In genomic region chr3:142875099-142875498, GRCh38 we compare ENCODE assay signal across 20 cellular contexts.
"Had no signal": no experiment of that assay in that cellular context is flagged by ENCODE, and none has a peak within 500 bp of the region (broad histone marks: within the 10 kb centered on the region; RNA-seq: fewer than 3 reads in every experiment).

No MANE protein-coding gene starts in this region.

- H3K27ac ChIP-seq: ascending aorta, breast epithelium, cardiac muscle cell, coronary artery, dorsolateral prefrontal cortex had no signal

- H3K4me1 ChIP-seq: ascending aorta, breast epithelium had no signal

- H3K9me3 ChIP-seq: ascending aorta, breast epithelium had no signal

- DNase-seq: activated CD4-positive, alpha-beta memory T cell treated with anti-CD3 and anti-CD28 coated beads for 36 hours; activated CD4-positive, alpha-beta T cell treated with anti-CD3 and anti-CD28 coated beads, Interleukin-2, amount 10 ng/mL, durations not matched to agents 24 days and 14 days; activated CD4-positive, CD25-positive, alpha-beta regulatory T cell; activated CD4-positive, CD25-positive, alpha-beta regulatory T cell treated with anti-CD3 and anti-CD28 coated beads, Interleukin-2, amount 50 U/mL, for 72 hours; activated CD8-positive, alpha-beta memory T cell treated with anti-CD3 and anti-CD28 coated beads for 24 hours; activated effector memory CD4-positive, alpha-beta T cell treated with Interleukin-2 at 50 U/mL for 16 hours; activated gamma-delta T cell treated with Interleukin-2 at 50 U/mL for 16 hours; activated naive CD4-positive, alpha-beta T cell treated with anti-CD3 and anti-CD28 coated beads, Interleukin-2, amount 50 U/mL, for 16 hours; activated naive CD4-positive, alpha-beta T cell treated with Interleukin-2 at 50 U/mL for 16 hours; activated T-cell treated with anti-CD3 and anti-CD28 coated beads, Interleukin-2, amount 50 U/mL, for 4 hours; dorsolateral prefrontal cortex; effector memory CD4-positive, alpha-beta T cell; endodermal cell; foreskin fibroblast; T-helper 2 cell had no signal

- H3K36me3 ChIP-seq: ascending aorta, breast epithelium, cardiac muscle cell had no signal

- H3K27me3 ChIP-seq: ascending aorta, breast epithelium, cardiac muscle cell had no signal

- ATAC-seq: esophagus mucosa had no signal

- H3K4me3 ChIP-seq: ascending aorta, breast epithelium, cardiac muscle cell, coronary artery, dorsolateral prefrontal cortex had no signal
